ENCODE assay signal across 8 cellular contexts in genomic region chr5:96935556-96936430, GRCh38. TPM values are rescaled to one million over a fixed set of nuclear protein-coding genes. Genes with fewer than 3 reads are reported as not detected.
DNase-seq lines count a peak whose midpoint lies in the region; ATAC-seq, FAIRE-seq and TF ChIP-seq lines count a peak whose summit lies in the region.

Gene LNPEP (plus strand): TSS chr5:96936080. CDS start chr5:96936156, 76 bp downstream.

- H3K4me1 Mint-ChIP-seq in T-helper 17 cell = peaks cover 55% of the 10 kb centered on the region

- H3K27ac Mint-ChIP-seq in T-helper 17 cell = peak within 1 kb of the TSS; percentile 98

- H3K9me3 ChIP-seq in T-helper 17 cell (ENCODE audit: control insufficient read depth, low read length, poor library complexity, severe bottlenecking) (no peaks in the 10 kb centered on the region), psoas muscle (no peaks in the 10 kb centered on the region)

- peak within 1 kb of the TSS; percentile 96 for H3K4me3 Mint-ChIP-seq in T-helper 17 cell

- no peaks in the 10 kb centered on the region for H3K27me3 Mint-ChIP-seq in T-helper 17 cell

- in situ Hi-C loops in GM13977 (cut with MboI; ENCODE audit: low pct_unique_long_range_greater_than_20kb, low sequenced_read_pairs, unreplicated experiment) = no loop called here

- 0% methylated on average over 68 to 79 of the region's 79 CpGs for WGBS in psoas muscle, 3 donors

- peak within 1 kb of the TSS; percentile 99 for H3K27ac ChIP-seq in angular gyrus (ENCODE audit: low read depth, low read length)
- peak within 1 kb of the TSS; percentile 99 for H3K27ac ChIP-seq in psoas muscle

- FAIRE-seq in urothelium cell line (lab: Jason Lieb, UNC) = no peak

- H3K36me3 ChIP-seq in psoas muscle (ENCODE audit: insufficient read depth in 1 of 2, low read depth in 1 of 2) = no peaks in the 10 kb centered on the region

- H3K27me3 ChIP-seq in psoas muscle (ENCODE audit: insufficient read depth in 3 of 3, low read length in 2 of 3) = no peaks in the 10 kb centered on the region

- H3K4me1 ChIP-seq in psoas muscle = peaks cover 61% of the 10 kb centered on the region

- intact Hi-C loops in left ventricle myocardium superior (cut with micrococcal nuclease) (loop anchor here (10.0 kb wide), 1 partner anchor 61 kb away; the partner anchor contains the start of gene ERAP2), psoas muscle (cut with DNase I) (loop anchor here in 1 of 2 donors (5.0 kb wide), 1 partner anchor 68 kb away; no protein-coding TSS in a partner anchor)

- H3K36me3 Mint-ChIP-seq in T-helper 17 cell (ENCODE audit: low read depth) = no peaks in the 10 kb centered on the region

- ATAC-seq in HG02885 (IDR thresholded peaks at IDR 0.05; ENCODE audit: poor library complexity, unreplicated experiment) (peak; percentile 55), T-helper 17 cell (peak; percentile 58), left ventricle myocardium superior (peak; percentile 90), psoas muscle (peak; percentile 83 to 88 (median 86))

- DNase-seq in GM13977 (ENCODE audit: low spot score) = peak; percentile 86
- peak; percentile 90 for DNase-seq in NCI-H1694 treated with DMSO at 0.1 percent for 48 hours (lab: John Stamatoyannopoulos, UW)
- peak; percentile 89 to 93 (median 90) for DNase-seq in T-helper 17 cell
- DNase-seq in left ventricle myocardium superior = peak; percentile 97
- DNase-seq in psoas muscle = peak; percentile 96 to 98
- peak; percentile 94 for DNase-seq in urothelium cell line (ENCODE audit: low spot score)

- H3K4me3 ChIP-seq in psoas muscle = peak within 1 kb of the TSS; percentile 94

- no peak for TF ChIP-seq CTCF in GM13977 (IDR thresholded peaks at IDR 0.05; ENCODE audit: extremely low read depth, insufficient read depth, missing control alignments)
- no peak for TF ChIP-seq CTCF in psoas muscle (IDR thresholded peaks at IDR 0.05)

RNA-seq across cellular contexts. Expression of gene LNPEP, which starts in this region (rescaled TPM):
- total RNA-seq in T-helper 17 cell = 10 to 100 TPM; 72.4 to 80.7 TPM
- 53.0 TPM for total RNA-seq in left ventricle myocardium superior
- total RNA-seq in psoas muscle = 10 to 100 TPM; 30.4 to 62.8 (median 45.4) TPM
- polyA plus RNA-seq in psoas muscle = 10 to 100 TPM in 1 of 3 donors, 1 to 10 TPM in 2; 4.1 to 12.4 (median 4.3) TPM

Comparison
In these comparisons a context has a peak if more than half of its experiments do, and no peak if none do; other contexts are left out.
1. Peak in every context shown above with its lines: DNase-seq, ATAC-seq, H3K4me3 ChIP-seq and H3K27ac ChIP-seq.